In the genomic region with DNA sequence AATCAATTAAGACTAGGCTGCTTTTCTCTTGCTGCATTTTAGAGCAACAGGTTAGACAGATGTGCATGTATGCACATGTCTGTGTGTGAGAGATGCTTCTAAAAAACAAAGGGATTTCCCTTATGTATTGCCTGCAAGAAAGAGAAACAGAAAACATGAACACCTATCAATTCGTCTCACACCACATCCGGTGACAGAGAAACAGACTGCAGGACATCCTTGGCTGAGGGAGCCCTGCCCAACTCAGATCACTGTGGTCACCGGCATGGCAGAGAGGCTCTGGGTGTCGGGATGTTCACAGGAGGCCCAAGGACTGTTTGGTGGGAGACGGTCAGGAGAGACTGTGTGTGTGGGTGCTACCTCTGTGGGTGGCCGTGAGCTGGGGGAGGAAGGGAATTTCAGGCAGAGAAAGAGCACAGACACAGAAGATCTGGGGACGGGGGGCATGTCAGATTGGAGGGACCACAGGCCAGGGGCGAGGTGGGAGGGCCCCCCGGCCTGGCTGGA, we compare ENCODE assay signal across 9 cellular contexts. TPM values are rescaled to one million over a fixed set of nuclear protein-coding genes. Genes with fewer than 3 reads are reported as not detected.
DNase-seq lines count a peak whose midpoint lies in the region; ATAC-seq and TF ChIP-seq lines count a peak whose summit lies in the region.
"Had no signal": no experiment of that assay in that cellular context is flagged by ENCODE, and none has a peak within 500 bp of the region (broad histone marks: within the 10 kb centered on the region; RNA-seq: fewer than 3 reads in every experiment).

No MANE protein-coding gene starts in this region.

- CTCF ChIA-PET in activated CD8-positive, alpha-beta T cell treated with anti-CD3 and anti-CD28 coated beads for 36 hours (lab: Charles Lee) = interaction anchor here (0.6 to 1.5 kb wide), 2 partner anchors 16 to 171 kb away, joined by 3 to 7 read pairs; no protein-coding TSS in a partner anchor

- H3K4me3 Mint-ChIP-seq in activated CD8-positive, alpha-beta T cell treated with anti-CD3 and anti-CD28 coated beads for 36 hours = peak overlapping the region; percentile 33
- peak overlapping the region in 7 of 10 donors; percentile 3 to 79 (median 36) for H3K4me3 Mint-ChIP-seq in naive thymus-derived CD8-positive, alpha-beta T cell

- no peaks in the 10 kb centered on the region for H3K27me3 Mint-ChIP-seq in activated CD8-positive, alpha-beta T cell treated with anti-CD3 and anti-CD28 coated beads for 36 hours
- H3K27me3 Mint-ChIP-seq in naive thymus-derived CD8-positive, alpha-beta T cell = peaks cover 0 to 2% (median 0%) of the 10 kb centered on the region in 5 donors

- H3K4me1 Mint-ChIP-seq in activated CD8-positive, alpha-beta T cell treated with anti-CD3 and anti-CD28 coated beads for 36 hours (ENCODE audit: low read depth) = peaks cover 6% of the 10 kb centered on the region
- peaks cover 8 to 14% (median 10%) of the 10 kb centered on the region in 4 donors for H3K4me1 Mint-ChIP-seq in naive thymus-derived CD8-positive, alpha-beta T cell

- intact Hi-C loops in activated CD8-positive, alpha-beta T cell treated with anti-CD3 and anti-CD28 coated beads for 36 hours (cut with micrococcal nuclease) = no loop called here

- H3K36me3 Mint-ChIP-seq in activated CD8-positive, alpha-beta T cell treated with anti-CD3 and anti-CD28 coated beads for 36 hours (ENCODE audit: low read depth) = no peaks in the 10 kb centered on the region
- H3K36me3 Mint-ChIP-seq in naive thymus-derived CD8-positive, alpha-beta T cell = peaks cover 0 to 2% (median 0%) of the 10 kb centered on the region in 3 donors

- ATAC-seq in GM18909 (IDR thresholded peaks at IDR 0.05; ENCODE audit: poor library complexity, unreplicated experiment) = peak; percentile 89
- peak; percentile 68 for ATAC-seq in HG02571 (IDR thresholded peaks at IDR 0.05; ENCODE audit: unreplicated experiment)
- peak; percentile 37 for ATAC-seq in activated CD8-positive, alpha-beta T cell treated with anti-CD3 and anti-CD28 coated beads for 36 hours
- no peak for ATAC-seq in naive thymus-derived CD8-positive, alpha-beta T cell
- ATAC-seq: K562 had no signal

- DNase-seq in activated CD8-positive, alpha-beta T cell treated with anti-CD3 and anti-CD28 coated beads for 36 hours = peak; percentile 16
- peak in 1 of 10 donors; percentile 22 for DNase-seq in naive thymus-derived CD8-positive, alpha-beta T cell
- DNase-seq in Ammon's horn (ENCODE audit: low spot score) (no peak), NCI-H2171 (lab: John Stamatoyannopoulos, UW) (no peak), NCI-H446 (lab: John Stamatoyannopoulos, UW) (no peak), RKO (ENCODE audit: low spot score) (no peak)

- H3K9me3 Mint-ChIP-seq in activated CD8-positive, alpha-beta T cell treated with anti-CD3 and anti-CD28 coated beads for 36 hours = no peaks in the 10 kb centered on the region
- H3K9me3 Mint-ChIP-seq in naive thymus-derived CD8-positive, alpha-beta T cell = no peaks in the 10 kb centered on the region

- POLR2A ChIA-PET in activated CD8-positive, alpha-beta T cell treated with anti-CD3 and anti-CD28 coated beads for 36 hours (lab: Charles Lee) = no interaction called here
- POLR2A ChIA-PET in naive thymus-derived CD8-positive, alpha-beta T cell (lab: Charles Lee) = interaction anchor here (0.5 to 0.6 kb wide), 2 partner anchors 12 to 220 kb away, joined by 4 to 5 read pairs; no protein-coding TSS in a partner anchor

- no peak for TF ChIP-seq CTCF in activated CD8-positive, alpha-beta T cell treated with anti-CD3 and anti-CD28 coated beads for 36 hours (IDR thresholded peaks at IDR 0.05)

- peak overlapping the region; percentile 84 for H3K27ac Mint-ChIP-seq in activated CD8-positive, alpha-beta T cell treated with anti-CD3 and anti-CD28 coated beads for 36 hours
- peak overlapping the region in 8 of 10 donors; percentile 59 to 92 (median 82) for H3K27ac Mint-ChIP-seq in naive thymus-derived CD8-positive, alpha-beta T cell

RNA-seq across cellular contexts. Expression of a gene that starts 24.9 kb away (rescaled TPM):
- 1 to 10 TPM; 3.3 to 4.4 TPM for total RNA-seq in activated CD8-positive, alpha-beta T cell treated with anti-CD3 and anti-CD28 coated beads for 36 hours
- total RNA-seq in naive thymus-derived CD8-positive, alpha-beta T cell = not detected
- polyA plus RNA-seq in naive thymus-derived CD8-positive, alpha-beta T cell = 1 to 10 TPM; 2.0 to 2.8 (median 2.6) TPM

RNA-seq across cellular contexts. Expression of a gene that starts 36.6 kb away (rescaled TPM):
- 10 to 100 TPM; 22.3 to 23.3 TPM for total RNA-seq in activated CD8-positive, alpha-beta T cell treated with anti-CD3 and anti-CD28 coated beads for 36 hours
- total RNA-seq in naive thymus-derived CD8-positive, alpha-beta T cell = 10 to 100 TPM; 21.9 to 27.3 TPM
- polyA plus RNA-seq in naive thymus-derived CD8-positive, alpha-beta T cell = 10 to 100 TPM in 1 of 3 donors, 1 to 10 TPM in 2; 8.6 to 10.1 (median 9.9) TPM

RNA-seq across cellular contexts. Expression of a gene that starts 44.4 kb away (rescaled TPM):
- total RNA-seq in activated CD8-positive, alpha-beta T cell treated with anti-CD3 and anti-CD28 coated beads for 36 hours = 10 to 100 TPM; 17.9 to 20.2 TPM
- total RNA-seq in naive thymus-derived CD8-positive, alpha-beta T cell = 10 to 100 TPM; 22.8 to 23.1 TPM
- 10 to 100 TPM; 19.4 to 26.9 (median 19.7) TPM for polyA plus RNA-seq in naive thymus-derived CD8-positive, alpha-beta T cell

Comparison
In these comparisons a context has a peak if more than half of its experiments do, and no peak if none do; other contexts are left out.
1. ATAC-seq: peak in GM18909 (single experiment), HG02571 (single experiment) and activated CD8-positive, alpha-beta T cell treated with anti-CD3 and anti-CD28 coated beads for 36 hours (single experiment); none in naive thymus-derived CD8-positive, alpha-beta T cell (0 of 2).